21 cellular contexts compared by ENCODE assay signal in genomic region chr17:37841232-37841631, GRCh38.
"Had no signal": no experiment of that assay in that cellular context is flagged by ENCODE, and none has a peak within 500 bp of the region (broad histone marks: within the 10 kb centered on the region; RNA-seq: fewer than 3 reads in every experiment).

No MANE protein-coding gene starts in this region.

- H3K9me3 ChIP-seq: esophagus squamous epithelium, gastrocnemius medialis, left ventricle myocardium inferior, prostate gland, stomach, suprapubic skin, tibial nerve, vagina had no signal

- H3K27ac ChIP-seq: esophagus squamous epithelium, gastrocnemius medialis, left ventricle myocardium inferior, prostate gland, stomach, suprapubic skin, tibial nerve, vagina had no signal

- H3K4me3 ChIP-seq: esophagus squamous epithelium, gastrocnemius medialis, left ventricle myocardium inferior, prostate gland, stomach, suprapubic skin, tibial nerve, vagina had no signal

- DNase-seq: activated CD4-positive, alpha-beta T cell treated with anti-CD3 and anti-CD28 coated beads for 36 hours; activated CD4-positive, alpha-beta T cell treated with anti-CD3 and anti-CD28 coated beads, Interleukin-2, amount 50 U/mL, for 4 hours; activated CD8-positive, alpha-beta memory T cell treated with anti-CD3 and anti-CD28 coated beads for 24 hours; activated CD8-positive, alpha-beta memory T cell treated with anti-CD3 and anti-CD28 coated beads, Interleukin-2, amount 50 U/mL, for 48 hours; activated naive CD4-positive, alpha-beta T cell treated with Interleukin-2 at 50 U/mL for 16 hours; activated naive CD8-positive, alpha-beta T cell treated with anti-CD3 and anti-CD28 coated beads for 36 hours; activated T-cell treated with anti-CD3 and anti-CD28 coated beads, Interleukin-2, amount 50 U/mL, for 4 hours; central memory CD4-positive, alpha-beta T cell; endodermal cell; esophagus squamous epithelium; gastrocnemius medialis; hippocampal formation; left ventricle myocardium inferior; midbrain; natural killer cell; stimulated activated CD4-positive, alpha-beta T cell treated with anti-CD3 and anti-CD28 coated beads, Interleukin-12 subunit alpha, Interleukin-12 subunit beta, amount 100 ng/mL, for 4 hours; stomach had no signal

- ATAC-seq: activated CD4-positive, alpha-beta T cell treated with anti-CD3 and anti-CD28 coated beads for 36 hours; activated T-cell treated with anti-CD3 and anti-CD28 coated beads, Interleukin-2, amount 50 U/mL, for 4 hours; gastrocnemius medialis; natural killer cell had no signal

- H3K27me3 ChIP-seq: vagina had no signal

- H3K36me3 ChIP-seq: esophagus squamous epithelium, gastrocnemius medialis, left ventricle myocardium inferior, prostate gland, stomach, suprapubic skin, tibial nerve, vagina had no signal

- H3K4me1 ChIP-seq: gastrocnemius medialis, prostate gland, vagina had no signal
